8 cellular contexts compared by ENCODE assay signal in genomic region chr5:119355244-119355635, GRCh38. TPM values are rescaled to one million over a fixed set of nuclear protein-coding genes. Genes with fewer than 3 reads are reported as not detected.
DNase-seq lines count a peak whose midpoint lies in the region; ATAC-seq and TF ChIP-seq lines count a peak whose summit lies in the region.

No MANE protein-coding gene starts in this region.

- ATAC-seq in HG02973 (IDR thresholded peaks at IDR 0.05; ENCODE audit: unreplicated experiment) = peak; percentile 17
- ATAC-seq in heart right ventricle = peak in 1 of 8 donors; percentile 13
- no peak for ATAC-seq in gastrocnemius medialis

- H3K4me1 Mint-ChIP-seq in activated T-cell treated with anti-CD3 and anti-CD28 coated beads, Interleukin-2, amount 50 U/mL, for 24 hours (ENCODE audit: low read depth) = peaks cover 68% of the 10 kb centered on the region

- H3K27me3 Mint-ChIP-seq in activated T-cell treated with anti-CD3 and anti-CD28 coated beads, Interleukin-2, amount 50 U/mL, for 24 hours = no peaks in the 10 kb centered on the region

- in situ Hi-C loops in gastrocnemius medialis (cut with MboI; ENCODE audit: low sequenced_read_pairs in 4 of 4) = no loop called here

- no peaks in the 10 kb centered on the region for H3K9me3 Mint-ChIP-seq in activated T-cell treated with anti-CD3 and anti-CD28 coated beads, Interleukin-2, amount 50 U/mL, for 24 hours

- H3K27ac ChIP-seq in heart right ventricle (peak overlapping the region in 6 of 10 donors; percentile 12 to 92 (median 63)), gastrocnemius medialis (no peak overlapping the region)

- no peaks in the 10 kb centered on the region for H3K27me3 ChIP-seq in heart right ventricle
- H3K27me3 ChIP-seq in gastrocnemius medialis = peaks cover 6 to 33% (median 18%) of the 10 kb centered on the region in 3 donors

- DNase-seq in ELR (ENCODE audit: low read depth) = peak; percentile 15
- peak; percentile 72 for DNase-seq in activated T-cell treated with anti-CD3 and anti-CD28 coated beads, Interleukin-2, amount 50 U/mL, for 24 hours
- DNase-seq in heart right ventricle = no peak
- no peak for DNase-seq in gastrocnemius medialis
- DNase-seq in NCI-H82 treated with DMSO at 0.1 percent for 48 hours (lab: John Stamatoyannopoulos, UW; ENCODE audit: unreplicated experiment) = no peak
- no peak for DNase-seq in NCI-H2196 treated with DMSO at 0.1 percent for 48 hours (lab: John Stamatoyannopoulos, UW; ENCODE audit: unreplicated experiment)
- no peak for DNase-seq in NCI-H2227 (lab: John Stamatoyannopoulos, UW; ENCODE audit: unreplicated experiment)

- peaks cover 59% of the 10 kb centered on the region for H3K36me3 Mint-ChIP-seq in activated T-cell treated with anti-CD3 and anti-CD28 coated beads, Interleukin-2, amount 50 U/mL, for 24 hours (ENCODE audit: low read depth)

- WGBS in heart right ventricle, 2 donors = 61 to 63% methylated on average over 12 of the region's 12 CpGs

- H3K9me3 ChIP-seq in heart right ventricle = no peaks in the 10 kb centered on the region
- H3K9me3 ChIP-seq in gastrocnemius medialis = no peaks in the 10 kb centered on the region

- H3K27ac Mint-ChIP-seq in activated T-cell treated with anti-CD3 and anti-CD28 coated beads, Interleukin-2, amount 50 U/mL, for 24 hours = peak overlapping the region; percentile 92

- H3K36me3 ChIP-seq in heart right ventricle = no peaks in the 10 kb centered on the region
- H3K36me3 ChIP-seq in gastrocnemius medialis = no peaks in the 10 kb centered on the region

- TF ChIP-seq CTCF in heart right ventricle (IDR thresholded peaks at IDR 0.05) (no peak), gastrocnemius medialis (IDR thresholded peaks at IDR 0.05 in 4 of 5, conservative IDR thresholded peaks at IDR 0.05 in 1 of 5) (no peak)

- H3K4me1 ChIP-seq in heart right ventricle (peaks cover 0 to 64% (median 12%) of the 10 kb centered on the region in 9 donors), gastrocnemius medialis (no peaks in the 10 kb centered on the region)

- intact Hi-C loops in heart right ventricle (cut with DNase I) (loop anchor here in 1 of 10 donors (5.0 kb wide), 2 partner anchors 42 to 57 kb away; no protein-coding TSS in a partner anchor), gastrocnemius medialis (cut with DNase I; ENCODE audit: low total_unique reads) (loop anchor here (5.0 kb wide), 1 partner anchor 88 kb away; no protein-coding TSS in a partner anchor)

- H3K4me3 ChIP-seq in heart right ventricle (peak overlapping the region; percentile 38 to 83 (median 64)), gastrocnemius medialis (peak overlapping the region; percentile 56 to 70 (median 60))

- TF ChIP-seq POLR2A in gastrocnemius medialis (IDR thresholded peaks at IDR 0.05) = no peak

- peak overlapping the region; percentile 99 for H3K4me3 Mint-ChIP-seq in activated T-cell treated with anti-CD3 and anti-CD28 coated beads, Interleukin-2, amount 50 U/mL, for 24 hours

RNA-seq across cellular contexts. Expression of gene TNFAIP8, which starts 0.6 kb away (rescaled TPM):
- total RNA-seq in heart right ventricle (10 to 100 TPM in 6 of 10 donors, 1 to 10 TPM in 4; 3.3 to 30.8 (median 10.1) TPM), gastrocnemius medialis (1 to 10 TPM in 3 of 4 donors, under 1 TPM in 1; 0.20 to 5.8 (median 2.0) TPM)
- polyA plus RNA-seq in heart right ventricle = 1 to 10 TPM; 6.1 to 7.4 TPM

Comparison
In these comparisons a context has a peak if more than half of its experiments do, and no peak if none do; other contexts are left out.
1. DNase-seq: peak in ELR (single experiment) and activated T-cell treated with anti-CD3 and anti-CD28 coated beads, Interleukin-2, amount 50 U/mL, for 24 hours (single experiment); none in heart right ventricle (0 of 2), gastrocnemius medialis (0 of 2), NCI-H82 treated with DMSO at 0.1 percent for 48 hours (single experiment), NCI-H2196 treated with DMSO at 0.1 percent for 48 hours (single experiment) and NCI-H2227 (single experiment).
2. H3K27ac ChIP-seq: peak in heart right ventricle (6 of 10); none in gastrocnemius medialis (0 of 4).